In the genomic region with DNA sequence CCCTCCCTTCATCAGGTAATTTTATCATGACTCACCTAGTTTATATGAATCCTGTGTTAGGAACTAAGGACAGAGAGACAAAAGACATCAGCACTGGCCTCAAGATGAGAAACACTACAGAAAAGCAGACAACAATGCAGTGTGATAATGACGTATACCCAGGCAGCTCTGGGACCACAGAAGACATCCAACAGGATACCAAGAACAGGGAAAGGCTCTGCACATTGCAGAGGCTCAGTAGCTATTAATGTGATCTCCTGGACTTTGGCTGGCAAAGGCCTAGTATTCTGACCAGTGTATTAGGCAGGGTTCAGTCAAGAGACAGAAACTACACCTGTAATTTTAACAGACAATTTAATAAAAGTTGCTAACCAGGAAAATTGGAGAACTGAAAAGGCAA, we compare ENCODE assay signal across 1 cellular context.
TF ChIP-seq lines count a peak whose summit lies in the region.

No MANE protein-coding gene starts in this region.

TF ChIP-seq in liver, 16 proteins besides CTCF, POLR2A, EP300 and RAD21 (continued from another document):
- TF ChIP-seq, protein P1, sequence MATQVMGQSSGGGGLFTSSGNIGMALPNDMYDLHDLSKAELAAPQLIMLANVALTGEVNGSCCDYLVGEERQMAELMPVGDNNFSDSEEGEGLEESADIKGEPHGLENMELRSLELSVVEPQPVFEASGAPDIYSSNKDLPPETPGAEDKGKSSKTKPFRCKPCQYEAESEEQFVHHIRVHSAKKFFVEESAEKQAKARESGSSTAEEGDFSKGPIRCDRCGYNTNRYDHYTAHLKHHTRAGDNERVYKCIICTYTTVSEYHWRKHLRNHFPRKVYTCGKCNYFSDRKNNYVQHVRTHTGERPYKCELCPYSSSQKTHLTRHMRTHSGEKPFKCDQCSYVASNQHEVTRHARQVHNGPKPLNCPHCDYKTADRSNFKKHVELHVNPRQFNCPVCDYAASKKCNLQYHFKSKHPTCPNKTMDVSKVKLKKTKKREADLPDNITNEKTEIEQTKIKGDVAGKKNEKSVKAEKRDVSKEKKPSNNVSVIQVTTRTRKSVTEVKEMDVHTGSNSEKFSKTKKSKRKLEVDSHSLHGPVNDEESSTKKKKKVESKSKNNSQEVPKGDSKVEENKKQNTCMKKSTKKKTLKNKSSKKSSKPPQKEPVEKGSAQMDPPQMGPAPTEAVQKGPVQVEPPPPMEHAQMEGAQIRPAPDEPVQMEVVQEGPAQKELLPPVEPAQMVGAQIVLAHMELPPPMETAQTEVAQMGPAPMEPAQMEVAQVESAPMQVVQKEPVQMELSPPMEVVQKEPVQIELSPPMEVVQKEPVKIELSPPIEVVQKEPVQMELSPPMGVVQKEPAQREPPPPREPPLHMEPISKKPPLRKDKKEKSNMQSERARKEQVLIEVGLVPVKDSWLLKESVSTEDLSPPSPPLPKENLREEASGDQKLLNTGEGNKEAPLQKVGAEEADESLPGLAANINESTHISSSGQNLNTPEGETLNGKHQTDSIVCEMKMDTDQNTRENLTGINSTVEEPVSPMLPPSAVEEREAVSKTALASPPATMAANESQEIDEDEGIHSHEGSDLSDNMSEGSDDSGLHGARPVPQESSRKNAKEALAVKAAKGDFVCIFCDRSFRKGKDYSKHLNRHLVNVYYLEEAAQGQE (IDR thresholded peaks at IDR 0.05), result no peak
